In genomic region chrX:153917814-153918213, GRCh38 we compare ENCODE assay signal across 28 cellular contexts. TPM values are rescaled to one million over a fixed set of nuclear protein-coding genes. Genes with fewer than 3 reads are reported as not detected.
"Had no signal": no experiment of that assay in that cellular context is flagged by ENCODE, and none has a peak within 500 bp of the region (broad histone marks: within the 10 kb centered on the region; RNA-seq: fewer than 3 reads in every experiment).

No MANE protein-coding gene starts in this region.

- FAIRE-seq: TTC549 had no signal

- H3K36me3 Mint-ChIP-seq: activated naive CD4-positive, alpha-beta T cell treated with anti-CD3 and anti-CD28 coated beads, Interleukin-2, amount 50 U/mL, for 24 hours had no signal

- H3K9ac ChIP-seq: KMS-11, SK-N-SH had no signal

- H3K4me3 Mint-ChIP-seq: activated CD4-positive, alpha-beta T cell treated with anti-CD3 and anti-CD28 coated beads, Interleukin-2, amount 10 ng/mL, durations not matched to agents 24 days and 14 days; activated CD8-positive, alpha-beta T cell treated with anti-CD3 and anti-CD28 coated beads, Interleukin-2, amount 10 ng/mL, durations not matched to agents 7 days and 5 days; activated naive CD4-positive, alpha-beta T cell treated with anti-CD3 and anti-CD28 coated beads, Interleukin-2, amount 50 U/mL, for 24 hours; activated T-cell treated with anti-CD3 and anti-CD28 coated beads, Interleukin-2, amount 50 U/mL, for 24 hours; central memory CD8-positive, alpha-beta T cell; T-helper 1 cell treated with Interleukin-12 subunit alpha and Interleukin-12 subunit beta and Interleukin-4 antibody, amounts not matched to agents 30 μg/mL and 1 μg/mL, for 36 hours; T-helper 2 cell treated with Interferon-gamma antibody and Interleukin-4, amounts not matched to agents 5 μg/mL and 100 μg/mL, for 36 hours had no signal

- H3K36me3 ChIP-seq: brain microvascular endothelial cell, cardiac muscle cell, SJSA1 had no signal

- H3K27ac Mint-ChIP-seq: activated CD4-positive, alpha-beta T cell treated with anti-CD3 and anti-CD28 coated beads, Interleukin-2, amount 10 ng/mL, durations not matched to agents 24 days and 14 days; activated CD8-positive, alpha-beta T cell treated with anti-CD3 and anti-CD28 coated beads, Interleukin-2, amount 10 ng/mL, durations not matched to agents 7 days and 5 days; activated naive CD4-positive, alpha-beta T cell treated with anti-CD3 and anti-CD28 coated beads, Interleukin-2, amount 50 U/mL, for 24 hours; activated T-helper 2 cell treated with anti-CD3 and anti-CD28 coated beads, Interferon-gamma antibody, Interleukin-2, Interleukin-4, amounts not matched to agents 10 μg/mL and 5 μg/mL and 100 μg/mL, durations not matched to agents 14 hours and 24 hours and 36 hours; T-helper 1 cell treated with Interleukin-12 subunit alpha and Interleukin-12 subunit beta and Interleukin-4 antibody, amounts not matched to agents 30 μg/mL and 1 μg/mL, for 36 hours; T-helper 2 cell treated with Interferon-gamma antibody and Interleukin-4, amounts not matched to agents 5 μg/mL and 100 μg/mL, for 36 hours had no signal

- DNase-seq: activated CD4-positive, alpha-beta T cell treated with anti-CD3 and anti-CD28 coated beads, Interleukin-2, amount 10 ng/mL, durations not matched to agents 24 days and 14 days; activated CD4-positive, alpha-beta T cell treated with anti-CD3 and anti-CD28 coated beads, Interleukin-2, amount 50 U/mL, for 48 hours; activated CD8-positive, alpha-beta T cell treated with anti-CD3 and anti-CD28 coated beads, Interleukin-2, amount 10 ng/mL, durations not matched to agents 7 days and 5 days; activated gamma-delta T cell; activated naive CD4-positive, alpha-beta T cell treated with Interleukin-2 at 50 U/mL for 16 hours; activated T-cell treated with anti-CD3 and anti-CD28 coated beads, Interleukin-2, amount 50 U/mL, for 24 hours; brain microvascular endothelial cell; NCI-H1105; NCI-H1417 treated with DMSO at 0.1 percent for 48 hours; NCI-H187 treated with DMSO at 0.1 percent for 48 hours; NCI-H2081; NCI-H510A; NCI-H526; NCI-H748 treated with DMSO at 0.1 percent for 48 hours; NK-92 treated with Interleukin-12 subunit alpha and Interleukin-12 subunit beta, amount 100 ng/mL, for 24 hours; SHP77 treated with DMSO at 0.1 percent for 48 hours; SK-N-SH had no signal

- H3K4me3 ChIP-seq: cardiac muscle cell, SJSA1 had no signal

- ATAC-seq: activated CD8-positive, alpha-beta T cell treated with anti-CD3 and anti-CD28 coated beads, Interleukin-2, amount 10 ng/mL, durations not matched to agents 7 days and 5 days had no signal

- H3K9me3 Mint-ChIP-seq: activated CD4-positive, alpha-beta T cell treated with anti-CD3 and anti-CD28 coated beads, Interleukin-2, amount 10 ng/mL, durations not matched to agents 24 days and 14 days; activated naive CD4-positive, alpha-beta T cell treated with anti-CD3 and anti-CD28 coated beads, Interleukin-2, amount 50 U/mL, for 24 hours; activated T-cell treated with anti-CD3 and anti-CD28 coated beads, Interleukin-2, amount 50 U/mL, for 24 hours; activated T-helper 2 cell treated with anti-CD3 and anti-CD28 coated beads, Interferon-gamma antibody, Interleukin-2, Interleukin-4, amounts not matched to agents 10 μg/mL and 5 μg/mL and 100 μg/mL, durations not matched to agents 14 hours and 24 hours and 36 hours; central memory CD8-positive, alpha-beta T cell; T-helper 1 cell treated with Interleukin-12 subunit alpha and Interleukin-12 subunit beta and Interleukin-4 antibody, amounts not matched to agents 30 μg/mL and 1 μg/mL, for 36 hours; T-helper 2 cell treated with Interferon-gamma antibody and Interleukin-4, amounts not matched to agents 5 μg/mL and 100 μg/mL, for 36 hours had no signal

- H3K4me2 ChIP-seq: KMS-11, SK-N-SH had no signal

- H3K27me3 Mint-ChIP-seq: activated CD4-positive, alpha-beta T cell treated with anti-CD3 and anti-CD28 coated beads, Interleukin-2, amount 10 ng/mL, durations not matched to agents 24 days and 14 days; activated naive CD4-positive, alpha-beta T cell treated with anti-CD3 and anti-CD28 coated beads, Interleukin-2, amount 50 U/mL, for 24 hours; central memory CD8-positive, alpha-beta T cell had no signal

- H3K9me3 ChIP-seq: SJSA1, SK-N-SH had no signal

- H3K27ac ChIP-seq: brain microvascular endothelial cell, cardiac muscle cell, KMS-11, SJSA1 had no signal

- H3K27me3 ChIP-seq: brain microvascular endothelial cell, cardiac muscle cell, SJSA1 had no signal

- H3K4me1 ChIP-seq: SJSA1 had no signal

RNA-seq across cellular contexts. Expression of gene AVPR2, which starts 13.3 kb away (rescaled TPM):
- total RNA-seq: activated CD4-positive, alpha-beta T cell treated with anti-CD3 and anti-CD28 coated beads, Interleukin-2, amount 10 ng/mL, durations not matched to agents 24 days and 14 days; activated CD8-positive, alpha-beta T cell treated with anti-CD3 and anti-CD28 coated beads, Interleukin-2, amount 10 ng/mL, durations not matched to agents 7 days and 5 days; activated T-helper 2 cell treated with anti-CD3 and anti-CD28 coated beads, Interferon-gamma antibody, Interleukin-2, Interleukin-4, amounts not matched to agents 10 μg/mL and 5 μg/mL and 100 μg/mL, durations not matched to agents 14 hours and 24 hours and 36 hours; cardiac muscle cell; chondrocyte; LHCN-M2; SJSA1 had no signal
- polyA plus RNA-seq: SK-N-SH had no signal
